In genomic region chr11:108025387-108026080, GRCh38 we compare ENCODE assay signal across 9 cellular contexts. TPM values are rescaled to one million over a fixed set of nuclear protein-coding genes. Genes with fewer than 3 reads are reported as not detected.
DNase-seq lines count a peak whose midpoint lies in the region; ATAC-seq and TF ChIP-seq lines count a peak whose summit lies in the region.
"Had no signal": no experiment of that assay in that cellular context is flagged by ENCODE, and none has a peak within 500 bp of the region (broad histone marks: within the 10 kb centered on the region; RNA-seq: fewer than 3 reads in every experiment).

No MANE protein-coding gene starts in this region.

- no peak for TF ChIP-seq CTCF in WTC11 (IDR thresholded peaks at IDR 0.05)
- TF ChIP-seq CTCF in chondrocyte (IDR thresholded peaks at IDR 0.05) = no peak

- no peak overlapping the region for H3K4me3 Mint-ChIP-seq in activated T-cell treated with anti-CD3 and anti-CD28 coated beads, Interleukin-2, amount 50 U/mL, for 4 hours
- no peak overlapping the region for H3K4me3 Mint-ChIP-seq in WTC11
- H3K4me3 Mint-ChIP-seq in stimulated activated naive CD8-positive, alpha-beta T cell treated with anti-CD3 and anti-CD28 coated beads, Interleukin-15, Interleukin-2, amounts not matched to agents 100 ng/mL and 50 ng/mL, for 24 hours = no peak overlapping the region
- no peak overlapping the region for H3K4me3 Mint-ChIP-seq in chondrocyte (ENCODE audit: unreplicated experiment)

- ATAC-seq in activated T-cell treated with anti-CD3 and anti-CD28 coated beads, Interleukin-2, amount 50 U/mL, for 4 hours = peak; percentile 27 to 48
- ATAC-seq in HG02763 (IDR thresholded peaks at IDR 0.05; ENCODE audit: unreplicated experiment) (peak; percentile 88), WTC11 (peak; percentile 26; the same call in 1 of the 2 replicates)

- no peak for DNase-seq in activated T-cell treated with anti-CD3 and anti-CD28 coated beads, Interleukin-2, amount 50 U/mL, for 4 hours
- DNase-seq in activated T-cell treated with anti-CD3 and anti-CD28 coated beads, Interleukin-2, amount 50 U/mL, for 48 hours = no peak
- DNase-seq in WTC11 (ENCODE audit: low spot score) (no peak), chondrocyte (ENCODE audit: low spot score) (no peak), epidermal melanocyte (ENCODE audit: insufficient read length, low spot score) (no peak)
- DNase-seq in activated effector memory CD4-positive, alpha-beta T cell treated with Interleukin-2 at 50 U/mL for 16 hours = no peak
- DNase-seq: central memory CD4-positive, alpha-beta T cell had no signal

- peaks cover 12% of the 10 kb centered on the region for H3K36me3 Mint-ChIP-seq in activated T-cell treated with anti-CD3 and anti-CD28 coated beads, Interleukin-2, amount 50 U/mL, for 4 hours (ENCODE audit: insufficient read depth)
- no peaks in the 10 kb centered on the region for H3K36me3 Mint-ChIP-seq in WTC11
- peaks cover 27% of the 10 kb centered on the region for H3K36me3 Mint-ChIP-seq in stimulated activated naive CD8-positive, alpha-beta T cell treated with anti-CD3 and anti-CD28 coated beads, Interleukin-15, Interleukin-2, amounts not matched to agents 100 ng/mL and 50 ng/mL, for 24 hours (ENCODE audit: low read depth)
- peaks cover 2% of the 10 kb centered on the region for H3K36me3 Mint-ChIP-seq in chondrocyte (ENCODE audit: low read depth)

- CTCF ChIA-PET in WTC11 (lab: Charles Lee) = interaction anchor here (1.1 to 1.3 kb wide), 3 partner anchors 12 to 26 kb away, joined by 3 to 10 read pairs (median 6); partner anchors contain the start of gene CUL5

- POLR2A ChIA-PET in WTC11 (lab: Charles Lee) = no interaction called here

- no peaks in the 10 kb centered on the region for H3K27me3 Mint-ChIP-seq in activated T-cell treated with anti-CD3 and anti-CD28 coated beads, Interleukin-2, amount 50 U/mL, for 4 hours (ENCODE audit: low read depth)
- H3K27me3 Mint-ChIP-seq in WTC11 (ENCODE audit: low read depth) (no peaks in the 10 kb centered on the region), chondrocyte (ENCODE audit: low read depth) (no peaks in the 10 kb centered on the region)
- H3K27me3 Mint-ChIP-seq in stimulated activated naive CD8-positive, alpha-beta T cell treated with anti-CD3 and anti-CD28 coated beads, Interleukin-15, Interleukin-2, amounts not matched to agents 100 ng/mL and 50 ng/mL, for 24 hours = no peaks in the 10 kb centered on the region

- H3K4me1 Mint-ChIP-seq in activated T-cell treated with anti-CD3 and anti-CD28 coated beads, Interleukin-2, amount 50 U/mL, for 4 hours (ENCODE audit: low read depth) = peaks cover 46% of the 10 kb centered on the region
- peaks cover 9% of the 10 kb centered on the region; the same call in 1 of the 2 replicates for H3K4me1 Mint-ChIP-seq in WTC11
- peaks cover 40% of the 10 kb centered on the region for H3K4me1 Mint-ChIP-seq in stimulated activated naive CD8-positive, alpha-beta T cell treated with anti-CD3 and anti-CD28 coated beads, Interleukin-15, Interleukin-2, amounts not matched to agents 100 ng/mL and 50 ng/mL, for 24 hours (ENCODE audit: low read depth)
- peaks cover 28% of the 10 kb centered on the region for H3K4me1 Mint-ChIP-seq in chondrocyte (ENCODE audit: low read depth)

- peak overlapping the region; percentile 73 for H3K27ac Mint-ChIP-seq in WTC11
- peak overlapping the region; percentile 76 for H3K27ac Mint-ChIP-seq in stimulated activated naive CD8-positive, alpha-beta T cell treated with anti-CD3 and anti-CD28 coated beads, Interleukin-15, Interleukin-2, amounts not matched to agents 100 ng/mL and 50 ng/mL, for 24 hours
- H3K27ac Mint-ChIP-seq in chondrocyte (ENCODE audit: unreplicated experiment) = no peak overlapping the region

- no peaks in the 10 kb centered on the region for H3K9me3 Mint-ChIP-seq in activated T-cell treated with anti-CD3 and anti-CD28 coated beads, Interleukin-2, amount 50 U/mL, for 4 hours
- no peaks in the 10 kb centered on the region; the same call in 1 of the 2 replicates for H3K9me3 Mint-ChIP-seq in WTC11
- H3K9me3 Mint-ChIP-seq in stimulated activated naive CD8-positive, alpha-beta T cell treated with anti-CD3 and anti-CD28 coated beads, Interleukin-15, Interleukin-2, amounts not matched to agents 100 ng/mL and 50 ng/mL, for 24 hours = peaks cover 1% of the 10 kb centered on the region
- H3K9me3 Mint-ChIP-seq in chondrocyte (ENCODE audit: low read depth) = no peaks in the 10 kb centered on the region

TF ChIP-seq in WTC11, 78 proteins besides CTCF, POLR2A, EP300 and RAD21:
- TF ChIP-seq HMGXB4 (CRISPR knock-in tag; IDR thresholded peaks at IDR 0.05) (no peak), NFATC4 (CRISPR knock-in tag; IDR thresholded peaks at IDR 0.05) (no peak), SMAD3 (CRISPR knock-in tag; IDR thresholded peaks at IDR 0.05; ENCODE audit: borderline replicate concordance) (no peak)

RNA-seq across cellular contexts. Expression of gene CUL5, which starts 16.8 kb away (rescaled TPM):
- 10 to 100 TPM; 44.3 to 49.6 (median 48.9) TPM for total RNA-seq in activated T-cell treated with anti-CD3 and anti-CD28 coated beads, Interleukin-2, amount 50 U/mL, for 4 hours
- total RNA-seq in WTC11 (2021) = 30.0 to 31.4 TPM (median 30.4 TPM) in 3 replicates
- total RNA-seq in chondrocyte = 30.0 to 32.1 TPM (median 30.4 TPM) in 3 replicates

Comparison
In these comparisons a context has a peak if more than half of its experiments do, and no peak if none do; other contexts are left out.
1. ATAC-seq: peak in every context shown above with its lines; median percentile 88 in HG02763; 38 in activated T-cell treated with anti-CD3 and anti-CD28 coated beads, Interleukin-2, amount 50 U/mL, for 4 hours; 26 in WTC11.